12 cellular contexts compared by ENCODE assay signal in the genomic region with DNA sequence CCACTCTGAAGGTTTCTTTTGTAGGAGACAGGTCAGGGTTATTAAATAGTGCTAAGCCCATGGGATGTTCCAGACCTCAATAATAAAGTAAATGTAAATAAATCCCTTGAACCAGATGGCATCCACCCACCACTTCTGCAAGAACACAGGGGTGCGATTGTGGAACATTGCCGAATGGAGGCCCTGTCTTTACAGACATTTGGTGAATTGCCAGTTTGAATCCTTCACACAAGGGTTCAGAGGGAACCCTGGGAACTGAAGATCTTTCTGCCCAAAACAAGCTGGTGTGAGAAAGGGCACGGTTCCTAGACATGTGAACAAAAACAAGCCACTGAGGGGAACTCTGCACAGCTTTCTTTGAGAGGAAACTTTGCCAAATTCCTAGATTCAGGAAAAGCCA. TPM values are rescaled to one million over a fixed set of nuclear protein-coding genes. Genes with fewer than 3 reads are reported as not detected.
DNase-seq lines count a peak whose midpoint lies in the region; ATAC-seq, FAIRE-seq and TF ChIP-seq lines count a peak whose summit lies in the region.
"Had no signal": no experiment of that assay in that cellular context is flagged by ENCODE, and none has a peak within 500 bp of the region (broad histone marks: within the 10 kb centered on the region; RNA-seq: fewer than 3 reads in every experiment).

No MANE protein-coding gene starts in this region.

- POLR2A ChIA-PET in HepG2 (lab: Yijun Ruan, JAX): no interaction called here

- CTCF ChIA-PET in HepG2 (lab: Yijun Ruan, JAX; ENCODE audit: low intra/inter-chr PET ratio, low total read pairs): no interaction called here
- CTCF ChIA-PET in activated naive CD4-positive, alpha-beta T cell treated with anti-CD3 and anti-CD28 coated beads, Interleukin-2, amount 10 ng/mL, durations not matched to agents 7 days and 5 days (lab: Charles Lee): interaction anchor here (0.7 to 3.4 kb wide), 4 partner anchors 14 to 369 kb away, joined by 3 to 26 read pairs (median 3); no protein-coding TSS in a partner anchor

- H3K27ac ChIP-seq in HepG2 (ENCODE audit: extremely low read length, insufficient read depth, low read length): peak overlapping the region; percentile 94

- H3K36me3 Mint-ChIP-seq in activated naive CD4-positive, alpha-beta T cell treated with anti-CD3 and anti-CD28 coated beads, Interleukin-2, amount 10 ng/mL, durations not matched to agents 7 days and 5 days: peaks cover 18% of the 10 kb centered on the region

- TF ChIP-seq RAD21 in HepG2 (CRISPR knock-in tag; IDR thresholded peaks at IDR 0.05): no peak

- H2AFZ ChIP-seq in HepG2 (ENCODE audit: low read length): no peak overlapping the region

- TF ChIP-seq EP300 in HepG2 (IDR thresholded peaks at IDR 0.05; ENCODE audit: low read depth in 2 of 2, low read length in 2 of 2): no peak
- no peak for TF ChIP-seq EP300 in HepG2 (CRISPR knock-in tag; IDR thresholded peaks at IDR 0.05; ENCODE audit: borderline replicate concordance)

- no peak for FAIRE-seq in HepG2 (lab: Jason Lieb, UNC)

- in situ Hi-C loops in HepG2 (cut with HindIII; ENCODE audit: extremely low pct_ligation_motif_present, low pct_unique_long_range_greater_than_20kb): no loop called here

- no peak overlapping the region for H3K27ac Mint-ChIP-seq in activated naive CD4-positive, alpha-beta T cell treated with anti-CD3 and anti-CD28 coated beads, Interleukin-2, amount 10 ng/mL, durations not matched to agents 7 days and 5 days
- H3K27ac Mint-ChIP-seq: activated naive CD4-positive, alpha-beta T cell treated with anti-CD3 and anti-CD28 coated beads for 36 hours; stimulated activated memory B cell treated with anti-CD40 and anti-IgM and Interleukin-4, amounts not matched to agents 10 μg/mL and 1 μg/mL and 100 μg/mL, for 72 hours had no signal

- no peaks in the 10 kb centered on the region for H3K9me3 ChIP-seq in adipocyte (ENCODE audit: control insufficient read depth, low read length)
- H3K9me3 ChIP-seq in HepG2 (ENCODE audit: low read length): no peaks in the 10 kb centered on the region

- ATAC-seq in HepG2 (no peak), HG02763 (IDR thresholded peaks at IDR 0.05; ENCODE audit: unreplicated experiment) (no peak)
- ATAC-seq: stimulated activated memory B cell treated with anti-CD40 and anti-IgM and Interleukin-4, amounts not matched to agents 10 μg/mL and 1 μg/mL and 100 μg/mL, for 72 hours had no signal

- H3K4me3 Mint-ChIP-seq in activated naive CD4-positive, alpha-beta T cell treated with anti-CD3 and anti-CD28 coated beads, Interleukin-2, amount 10 ng/mL, durations not matched to agents 7 days and 5 days: no peak overlapping the region
- H3K4me3 Mint-ChIP-seq: activated naive CD4-positive, alpha-beta T cell treated with anti-CD3 and anti-CD28 coated beads for 36 hours; stimulated activated memory B cell treated with anti-CD40 and anti-IgM and Interleukin-4, amounts not matched to agents 10 μg/mL and 1 μg/mL and 100 μg/mL, for 72 hours had no signal

- H3K79me2 ChIP-seq in HepG2 (ENCODE audit: insufficient read depth, low read length): no peaks in the 10 kb centered on the region

- H3K27me3 ChIP-seq in adipocyte (replicated peaks; ENCODE audit: control insufficient read depth, insufficient read depth, low read length) (no peaks in the 10 kb centered on the region), HepG2 (ENCODE audit: control insufficient read depth in 1 of 2, insufficient read depth in 2 of 2, low read length in 2 of 2) (no peaks in the 10 kb centered on the region)

- no peaks in the 10 kb centered on the region for H3K36me3 ChIP-seq in adipocyte (ENCODE audit: control insufficient read depth, insufficient read depth, low read length, severe bottlenecking)
- peaks cover 6 to 27% of the 10 kb centered on the region in 2 experiments; a peak in 4 of 5 replicates for H3K36me3 ChIP-seq in HepG2 (replicated peaks in 1 of 2; ENCODE audit: control insufficient read depth in 1 of 2, insufficient read depth in 2 of 2, low read length in 2 of 2)

- TF ChIP-seq CTCF in HepG2 (CRISPR knock-in tag; IDR thresholded peaks at IDR 0.05): no peak

- no peak overlapping the region for H3K9ac ChIP-seq in adipocyte (ENCODE audit: low read length)
- no peak overlapping the region for H3K9ac ChIP-seq in HepG2 (ENCODE audit: insufficient read depth, low read depth, low read length)

- peaks cover 2% of the 10 kb centered on the region for H3K4me1 Mint-ChIP-seq in activated naive CD4-positive, alpha-beta T cell treated with anti-CD3 and anti-CD28 coated beads, Interleukin-2, amount 10 ng/mL, durations not matched to agents 7 days and 5 days

- no peaks in the 10 kb centered on the region for H3K27me3 Mint-ChIP-seq in activated naive CD4-positive, alpha-beta T cell treated with anti-CD3 and anti-CD28 coated beads, Interleukin-2, amount 10 ng/mL, durations not matched to agents 7 days and 5 days
- H3K27me3 Mint-ChIP-seq: stimulated activated memory B cell treated with anti-CD40 and anti-IgM and Interleukin-4, amounts not matched to agents 10 μg/mL and 1 μg/mL and 100 μg/mL, for 72 hours had no signal

- H3K4me2 ChIP-seq in HepG2 (ENCODE audit: low read depth, low read length): no peak overlapping the region

- H4K20me1 ChIP-seq in HepG2 (ENCODE audit: insufficient read depth, low read length): no peaks in the 10 kb centered on the region

- H3K9me3 Mint-ChIP-seq in activated naive CD4-positive, alpha-beta T cell treated with anti-CD3 and anti-CD28 coated beads, Interleukin-2, amount 10 ng/mL, durations not matched to agents 7 days and 5 days: no peaks in the 10 kb centered on the region
- H3K9me3 Mint-ChIP-seq: activated naive CD4-positive, alpha-beta T cell treated with anti-CD3 and anti-CD28 coated beads for 36 hours; stimulated activated memory B cell treated with anti-CD40 and anti-IgM and Interleukin-4, amounts not matched to agents 10 μg/mL and 1 μg/mL and 100 μg/mL, for 72 hours had no signal

- no peak for TF ChIP-seq POLR2A in HepG2 (IDR thresholded peaks at IDR 0.05; ENCODE audit: insufficient read depth in 1 of 2, low read depth in 2 of 2, low read length in 2 of 2)

- WGBS in HepG2 (ENCODE audit: low lambda C conversion rate): 60% methylated on average over 3 of the region's 3 CpGs

- BruUV-seq in HepG2 (replicated peaks; lab: Mats Ljungman, UMichigan): no TSS peak

- H3K4me3 ChIP-seq in adipocyte (ENCODE audit: low read length): no peak overlapping the region
- no peak overlapping the region for H3K4me3 ChIP-seq in HepG2 (replicated peaks in 1 of 3; ENCODE audit: insufficient read depth in 1 of 3, low read depth in 2 of 3, low read length in 3 of 3)

- intact Hi-C loops in HepG2 (cut with micrococcal nuclease; ENCODE audit: unreplicated experiment): no loop called here

- H3K4me1 ChIP-seq in adipocyte (ENCODE audit: control insufficient read depth, insufficient read depth, low read length) (peaks cover 17% of the 10 kb centered on the region), HepG2 (ENCODE audit: insufficient read depth, low read length) (peaks cover 43% of the 10 kb centered on the region)

- DNase-seq in DMS 273 (lab: John Stamatoyannopoulos, UW; ENCODE audit: unreplicated experiment) (peak; percentile 96), NCI-H1092 (lab: John Stamatoyannopoulos, UW) (peak; percentile 66), adipocyte (ENCODE audit: low read depth) (peak; percentile 21), HepG2 (ENCODE audit: low spot score) (no peak), DMS114 treated with DMSO at 0.1 percent for 48 hours (lab: John Stamatoyannopoulos, UW; ENCODE audit: unreplicated experiment) (no peak)
- DNase-seq in activated naive CD4-positive, alpha-beta T cell (lab: John Stamatoyannopoulos, UW): no peak
- no peak for DNase-seq in activated naive CD4-positive, alpha-beta T cell treated with anti-CD3 and anti-CD28 coated beads, Interleukin-2, amount 10 ng/mL, durations not matched to agents 7 days and 5 days
- DNase-seq: activated CD4-positive, CD25-positive, alpha-beta regulatory T cell; Calu3 had no signal

TF ChIP-seq in HepG2, 621 proteins besides CTCF, POLR2A, EP300 and RAD21 (continues in another document):
- TF ChIP-seq SMYD3 (CRISPR knock-in tag; IDR thresholded peaks at IDR 0.05) (no peak), ZSCAN22 (CRISPR knock-in tag; IDR thresholded peaks at IDR 0.05) (no peak), MEF2D (CRISPR knock-in tag; IDR thresholded peaks at IDR 0.05) (no peak), ZNF598 (CRISPR knock-in tag; IDR thresholded peaks at IDR 0.05; ENCODE audit: borderline replicate concordance) (no peak), TOPORS (CRISPR knock-in tag; IDR thresholded peaks at IDR 0.05) (no peak)
- TF ChIP-seq, protein P1, sequence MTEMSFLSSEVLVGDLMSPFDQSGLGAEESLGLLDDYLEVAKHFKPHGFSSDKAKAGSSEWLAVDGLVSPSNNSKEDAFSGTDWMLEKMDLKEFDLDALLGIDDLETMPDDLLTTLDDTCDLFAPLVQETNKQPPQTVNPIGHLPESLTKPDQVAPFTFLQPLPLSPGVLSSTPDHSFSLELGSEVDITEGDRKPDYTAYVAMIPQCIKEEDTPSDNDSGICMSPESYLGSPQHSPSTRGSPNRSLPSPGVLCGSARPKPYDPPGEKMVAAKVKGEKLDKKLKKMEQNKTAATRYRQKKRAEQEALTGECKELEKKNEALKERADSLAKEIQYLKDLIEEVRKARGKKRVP (CRISPR knock-in tag; IDR thresholded peaks at IDR 0.05): no peak

RNA-seq across cellular contexts. Expression of a gene that starts 30.2 kb away (rescaled TPM):
- total RNA-seq in HepG2 (2016; rRNA removed; fragmentation: Illumina TruSeq; extraction: Trizol): 47.6 and 65.7 TPM in 2 replicates
- 16.8 and 18.5 TPM in 2 replicates for total RNA-seq in HepG2 (2016; cell fraction: cytosol; rRNA removed; fragmentation: Illumina TruSeq; extraction: Trizol; ENCODE audit: low read depth)
- total RNA-seq in HepG2 (2016; cell fraction: insoluble cytoplasmic fraction; rRNA removed; fragmentation: Illumina TruSeq; extraction: Trizol): 50.2 and 62.5 TPM in 2 replicates
- 49.0 and 52.6 TPM in 2 replicates for total RNA-seq in HepG2 (2016; cell fraction: membrane; rRNA removed; fragmentation: Illumina TruSeq; extraction: Trizol)
- total RNA-seq in HepG2 (2016; cell fraction: nucleus; rRNA removed; fragmentation: Illumina TruSeq; extraction: Trizol): 23.5 and 26.1 TPM in 2 replicates
- 18.1 and 21.8 TPM in 2 replicates for polyA plus RNA-seq in HepG2 (2011; rRNA removed)
- polyA plus RNA-seq in HepG2 (2011; cell fraction: cytosol; rRNA removed): 14.6 and 17.3 TPM in 2 replicates
- polyA plus RNA-seq in HepG2 (2011; cell fraction: nucleus; rRNA removed): 9.4 and 14.3 TPM in 2 replicates
- 24.3 and 28.0 TPM in 2 replicates for polyA plus RNA-seq in HepG2 (2012)
- polyA plus RNA-seq in HepG2 (2016; cell fraction: cytosol; fragmentation: Illumina TruSeq; extraction: Trizol; ENCODE audit: low read depth): 17.6 and 20.1 TPM in 2 replicates
- 63.7 and 63.8 TPM in 2 replicates for polyA plus RNA-seq in HepG2 (2016; cell fraction: insoluble cytoplasmic fraction; fragmentation: Illumina TruSeq; extraction: Trizol; ENCODE audit: low read depth)
- polyA plus RNA-seq in HepG2 (2016; cell fraction: membrane; fragmentation: Illumina TruSeq; extraction: Trizol; ENCODE audit: low read depth): 35.4 and 37.9 TPM in 2 replicates
- polyA plus RNA-seq in HepG2 (2016; cell fraction: nucleus; fragmentation: Illumina TruSeq; extraction: Trizol; ENCODE audit: insufficient read depth, low read depth): 31.4 and 32.1 TPM in 2 replicates
- 3.9 and 9.7 TPM in 2 replicates for polyA minus RNA-seq in HepG2 (2011; rRNA and poly(A)+ RNA removed; ENCODE audit: low replicate concordance)
- 11.1 and 11.7 TPM in 2 replicates for polyA minus RNA-seq in HepG2 (2011; cell fraction: cytosol; rRNA and poly(A)+ RNA removed)
- 15.8 and 22.9 TPM in 2 replicates for polyA minus RNA-seq in HepG2 (2011; cell fraction: nucleus; rRNA and poly(A)+ RNA removed)

Comparison
In these comparisons a context has a peak if more than half of its experiments do, and no peak if none do; other contexts are left out.
1. DNase-seq: peak in DMS 273 (single experiment), NCI-H1092 (single experiment) and adipocyte (single experiment); none in HepG2 (single experiment), DMS114 treated with DMSO at 0.1 percent for 48 hours (single experiment), activated naive CD4-positive, alpha-beta T cell (0 of 4) and activated naive CD4-positive, alpha-beta T cell treated with anti-CD3 and anti-CD28 coated beads, Interleukin-2, amount 10 ng/mL, durations not matched to agents 7 days and 5 days (single experiment).